In genomic region chr7:141663081-141663510, GRCh38 we compare ENCODE assay signal across 10 cellular contexts. TPM values are rescaled to one million over a fixed set of nuclear protein-coding genes. Genes with fewer than 3 reads are reported as not detected.
DNase-seq lines count a peak whose midpoint lies in the region; ATAC-seq, FAIRE-seq and TF ChIP-seq lines count a peak whose summit lies in the region.
"Had no signal": no experiment of that assay in that cellular context is flagged by ENCODE, and none has a peak within 500 bp of the region (broad histone marks: within the 10 kb centered on the region; RNA-seq: fewer than 3 reads in every experiment).

No MANE protein-coding gene starts in this region.

- POLR2A ChIA-PET in A549 (lab: Yijun Ruan, JAX), result no interaction called here

- CTCF ChIA-PET in A549 (lab: Yijun Ruan, JAX), result interaction anchor here (0.7 kb wide), 2 partner anchors 8 to 74 kb away, joined by 3 read pairs; no protein-coding TSS in a partner anchor

- TF ChIP-seq POLR2A in A549 (IDR thresholded peaks at IDR 0.05; ENCODE audit: low read length), result no peak

- no peak for TF ChIP-seq CTCF in A549 (IDR thresholded peaks at IDR 0.05)

- TF ChIP-seq EP300 in A549 (IDR thresholded peaks at IDR 0.05) (no peak), Ishikawa (IDR thresholded peaks at IDR 0.05; ENCODE audit: borderline replicate concordance) (no peak)

- H3K27ac ChIP-seq in A549, result peak overlapping the region; percentile 71 to 79

- no peak for FAIRE-seq in A549 (lab: Jason Lieb, UNC)

- H3K4me3 ChIP-seq in A549, result no peak overlapping the region

- DNase-seq in A549 (ENCODE audit: low read depth in 1 of 2, low spot score in 1 of 2) (peak; percentile 29 to 84), astrocyte of the hippocampus (ENCODE audit: low read depth, low spot score) (peak; percentile 54), left lobe of liver (ENCODE audit: low spot score) (peak; percentile 75), CD1c-positive myeloid dendritic cell (ENCODE audit: extremely low spot score) (no peak), occipital lobe (lab: John Stamatoyannopoulos, UW) (no peak)
- DNase-seq: mesendoderm, NCI-H2107 had no signal

- no peak for TF ChIP-seq RAD21 in A549 (conservative IDR thresholded peaks at IDR 0.05 in 1 of 2, IDR thresholded peaks at IDR 0.05 in 1 of 2)
- no peak for TF ChIP-seq RAD21 in Ishikawa (IDR thresholded peaks at IDR 0.05; ENCODE audit: low read depth)

- peaks cover 22% of the 10 kb centered on the region for H3K4me1 ChIP-seq in A549

- H3K4me2 ChIP-seq in A549, result peak overlapping the region; percentile 35

- ATAC-seq in A549 (peak; percentile 49 to 85; a peak in 5 of 6 replicates), left lobe of liver (peak; percentile 74), GM21737 (IDR thresholded peaks at IDR 0.05; ENCODE audit: unreplicated experiment) (no peak), GM21423 (IDR thresholded peaks at IDR 0.05; ENCODE audit: unreplicated experiment) (no peak)

- WGBS in A549 (ENCODE audit: missing lambda C conversion rate), result 2% methylated on average over 4 of the region's 4 CpGs

- no peaks in the 10 kb centered on the region for H3K9me3 ChIP-seq in A549

TF ChIP-seq in A549, 52 proteins besides CTCF, POLR2A, EP300 and RAD21:
- TF ChIP-seq JUNB (IDR thresholded peaks at IDR 0.05) (no peak), FOSL2 (IDR thresholded peaks at IDR 0.05) (no peak), FOSL2 (CRISPR knock-in tag; IDR thresholded peaks at IDR 0.05) (peak; percentile 56), JUN (IDR thresholded peaks at IDR 0.05) (0 out of 5 replicates have a peak, but pooled peaks of 1 of the 2 experiments have one; percentile 31), MAFK (IDR thresholded peaks at IDR 0.05; ENCODE audit: partially characterized antibody) (peak; percentile 86), GATA3 (IDR thresholded peaks at IDR 0.05; ENCODE audit: borderline replicate concordance) (peak; percentile 48; the same call in 1 of the 2 replicates), MAX (IDR thresholded peaks at IDR 0.05) (0 out of 2 replicates have a peak, but pooled peaks have one; percentile 48)

TF ChIP-seq in Ishikawa, 13 proteins besides CTCF, POLR2A, EP300 and RAD21:
- TF ChIP-seq EGR1 (IDR thresholded peaks at IDR 0.05) (no peak), NFIC (IDR thresholded peaks at IDR 0.05) (peak; percentile 71; the same call in 1 of the 2 replicates), TCF12 (IDR thresholded peaks at IDR 0.05; ENCODE audit: low read depth) (peak; percentile 62; the same call in 1 of the 2 replicates), ZBTB7A (IDR thresholded peaks at IDR 0.05; ENCODE audit: low read depth) (no peak), FOXM1 (IDR thresholded peaks at IDR 0.05; ENCODE audit: borderline replicate concordance, low read depth) (no peak), CREB1 (IDR thresholded peaks at IDR 0.05; ENCODE audit: low read depth) (no peak), MAX (IDR thresholded peaks at IDR 0.05) (peak; percentile 66), USF1 (IDR thresholded peaks at IDR 0.05) (no peak), CEBPB (IDR thresholded peaks at IDR 0.05) (no peak), TAF1 (IDR thresholded peaks at IDR 0.05; ENCODE audit: low read depth) (no peak), YY1 (IDR thresholded peaks at IDR 0.05; ENCODE audit: low read depth) (0 out of 2 replicates have a peak, but pooled peaks have one; percentile 32), TEAD4 (IDR thresholded peaks at IDR 0.05) (peak; percentile 77)
- TF ChIP-seq, protein P1, sequence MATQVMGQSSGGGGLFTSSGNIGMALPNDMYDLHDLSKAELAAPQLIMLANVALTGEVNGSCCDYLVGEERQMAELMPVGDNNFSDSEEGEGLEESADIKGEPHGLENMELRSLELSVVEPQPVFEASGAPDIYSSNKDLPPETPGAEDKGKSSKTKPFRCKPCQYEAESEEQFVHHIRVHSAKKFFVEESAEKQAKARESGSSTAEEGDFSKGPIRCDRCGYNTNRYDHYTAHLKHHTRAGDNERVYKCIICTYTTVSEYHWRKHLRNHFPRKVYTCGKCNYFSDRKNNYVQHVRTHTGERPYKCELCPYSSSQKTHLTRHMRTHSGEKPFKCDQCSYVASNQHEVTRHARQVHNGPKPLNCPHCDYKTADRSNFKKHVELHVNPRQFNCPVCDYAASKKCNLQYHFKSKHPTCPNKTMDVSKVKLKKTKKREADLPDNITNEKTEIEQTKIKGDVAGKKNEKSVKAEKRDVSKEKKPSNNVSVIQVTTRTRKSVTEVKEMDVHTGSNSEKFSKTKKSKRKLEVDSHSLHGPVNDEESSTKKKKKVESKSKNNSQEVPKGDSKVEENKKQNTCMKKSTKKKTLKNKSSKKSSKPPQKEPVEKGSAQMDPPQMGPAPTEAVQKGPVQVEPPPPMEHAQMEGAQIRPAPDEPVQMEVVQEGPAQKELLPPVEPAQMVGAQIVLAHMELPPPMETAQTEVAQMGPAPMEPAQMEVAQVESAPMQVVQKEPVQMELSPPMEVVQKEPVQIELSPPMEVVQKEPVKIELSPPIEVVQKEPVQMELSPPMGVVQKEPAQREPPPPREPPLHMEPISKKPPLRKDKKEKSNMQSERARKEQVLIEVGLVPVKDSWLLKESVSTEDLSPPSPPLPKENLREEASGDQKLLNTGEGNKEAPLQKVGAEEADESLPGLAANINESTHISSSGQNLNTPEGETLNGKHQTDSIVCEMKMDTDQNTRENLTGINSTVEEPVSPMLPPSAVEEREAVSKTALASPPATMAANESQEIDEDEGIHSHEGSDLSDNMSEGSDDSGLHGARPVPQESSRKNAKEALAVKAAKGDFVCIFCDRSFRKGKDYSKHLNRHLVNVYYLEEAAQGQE (IDR thresholded peaks at IDR 0.05; ENCODE audit: low read depth), result no peak

RNA-seq across cellular contexts. Expression of gene DENND11, which starts 38.9 kb away (rescaled TPM):
- polyA plus RNA-seq in A549 (2011; rRNA removed), result 11.5 and 16.5 TPM in 2 replicates
- 2.9 and 3.3 TPM in 2 replicates for polyA plus RNA-seq in A549 (2012; cell fraction: cytosol; rRNA removed)
- 5.8 and 9.6 TPM in 2 replicates for polyA plus RNA-seq in A549 (2012; cell fraction: nucleus; rRNA removed)
- 7.1 to 7.6 TPM (median 7.5 TPM) in 3 replicates for polyA plus RNA-seq in A549 (2017; fragmentation: RNase III; extraction: RNeasy Plus Mini Kit Qiagen cat#74134 plus additional on column Dnase treatment)
- 14.3 and 20.5 TPM in 2 replicates for polyA minus RNA-seq in A549 (2011; rRNA and poly(A)+ RNA removed)
- 29.8 TPM for total RNA-seq in left lobe of liver
- total RNA-seq in occipital lobe, result 47.7 TPM

RNA-seq across cellular contexts. Expression of gene WEE2, which starts 45.1 kb away (rescaled TPM):
- polyA plus RNA-seq in A549 (2011; rRNA removed), result not detected in 2 replicates
- polyA plus RNA-seq in A549 (2012; cell fraction: cytosol; rRNA removed), result not detected in 2 replicates
- not detected in 2 replicates for polyA plus RNA-seq in A549 (2012; cell fraction: nucleus; rRNA removed)
- not detected in 3 replicates for polyA plus RNA-seq in A549 (2017; fragmentation: RNase III; extraction: RNeasy Plus Mini Kit Qiagen cat#74134 plus additional on column Dnase treatment)
- 0.41 TPM in 1 of 2 replicates, not detected in the other for polyA minus RNA-seq in A549 (2011; rRNA and poly(A)+ RNA removed)
- not detected for total RNA-seq in left lobe of liver
- 0.16 TPM for total RNA-seq in occipital lobe

Comparison
In these comparisons a context has a peak if more than half of its experiments do, and no peak if none do; other contexts are left out.
1. ATAC-seq: peak in A549 (2 of 2) and left lobe of liver (single experiment); none in GM21737 (single experiment) and GM21423 (single experiment).
2. DNase-seq: peak in A549 (2 of 2), astrocyte of the hippocampus (single experiment) and left lobe of liver (single experiment); none in CD1c-positive myeloid dendritic cell (single experiment) and occipital lobe (single experiment).